Comparison of ENCODE assay signal across 1 cellular context in genomic region chr2:206435738-206436137, GRCh38.
TF ChIP-seq lines count a peak whose summit lies in the region.

No MANE protein-coding gene starts in this region.

TF ChIP-seq in HepG2, 621 proteins besides CTCF, POLR2A, EP300 and RAD21 (continued from another document and continues in another):
- TF ChIP-seq, protein P1, sequence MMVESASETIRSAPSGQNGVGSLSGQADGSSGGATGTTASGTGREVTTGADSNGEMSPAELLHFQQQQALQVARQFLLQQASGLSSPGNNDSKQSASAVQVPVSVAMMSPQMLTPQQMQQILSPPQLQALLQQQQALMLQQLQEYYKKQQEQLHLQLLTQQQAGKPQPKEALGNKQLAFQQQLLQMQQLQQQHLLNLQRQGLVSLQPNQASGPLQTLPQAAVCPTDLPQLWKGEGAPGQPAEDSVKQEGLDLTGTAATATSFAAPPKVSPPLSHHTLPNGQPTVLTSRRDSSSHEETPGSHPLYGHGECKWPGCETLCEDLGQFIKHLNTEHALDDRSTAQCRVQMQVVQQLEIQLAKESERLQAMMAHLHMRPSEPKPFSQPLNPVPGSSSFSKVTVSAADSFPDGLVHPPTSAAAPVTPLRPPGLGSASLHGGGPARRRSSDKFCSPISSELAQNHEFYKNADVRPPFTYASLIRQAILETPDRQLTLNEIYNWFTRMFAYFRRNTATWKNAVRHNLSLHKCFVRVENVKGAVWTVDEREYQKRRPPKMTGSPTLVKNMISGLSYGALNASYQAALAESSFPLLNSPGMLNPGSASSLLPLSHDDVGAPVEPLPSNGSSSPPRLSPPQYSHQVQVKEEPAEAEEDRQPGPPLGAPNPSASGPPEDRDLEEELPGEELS (CRISPR knock-in tag; IDR thresholded peaks at IDR 0.05) = no peak
- TF ChIP-seq HNRNPLL (IDR thresholded peaks at IDR 0.05; ENCODE audit: low read depth, low read length, poor library complexity, severe bottlenecking) (no peak), PCBP2 (optimal IDR thresholded peaks at IDR 0.05; ENCODE audit: low read depth, low read length, poor library complexity, severe bottlenecking) (no peak), MYPOP (CRISPR knock-in tag; IDR thresholded peaks at IDR 0.05) (no peak), ZNF292 (CRISPR knock-in tag; IDR thresholded peaks at IDR 0.05; ENCODE audit: borderline replicate concordance, low read depth) (no peak), ZBTB21 (CRISPR knock-in tag; IDR thresholded peaks at IDR 0.05) (no peak), FOXA3 (CRISPR knock-in tag; IDR thresholded peaks at IDR 0.05) (peak; percentile 34; the same call in 1 of the 2 replicates), GATA4 (IDR thresholded peaks at IDR 0.05; ENCODE audit: borderline replicate concordance, low read depth) (no peak; the same call in 1 of the 2 replicates), SOX6 (IDR thresholded peaks at IDR 0.05) (no peak), SOX6 (CRISPR knock-in tag; IDR thresholded peaks at IDR 0.05) (peak; percentile 82), NRL (CRISPR knock-in tag; IDR thresholded peaks at IDR 0.05; ENCODE audit: borderline replicate concordance) (no peak), EHMT2 (IDR thresholded peaks at IDR 0.05; ENCODE audit: borderline replicate concordance, low read depth, low read length) (no peak), NR1H2 (CRISPR knock-in tag; IDR thresholded peaks at IDR 0.05; ENCODE audit: borderline replicate concordance, low read depth) (no peak), SIX1 (CRISPR knock-in tag; IDR thresholded peaks at IDR 0.05; ENCODE audit: borderline replicate concordance) (no peak), JDP2 (CRISPR knock-in tag; IDR thresholded peaks at IDR 0.05; ENCODE audit: borderline replicate concordance) (no peak), ZBTB44 (CRISPR knock-in tag; IDR thresholded peaks at IDR 0.05) (no peak), THYN1 (CRISPR knock-in tag; IDR thresholded peaks at IDR 0.05; ENCODE audit: borderline replicate concordance, low read depth) (no peak), GATAD2A (CRISPR knock-in tag; IDR thresholded peaks at IDR 0.05) (peak; percentile 40; the same call in 1 of the 2 replicates), HNF4A (CRISPR knock-in tag; IDR thresholded peaks at IDR 0.05) (peak; percentile 69), HNF4G (IDR thresholded peaks at IDR 0.05; ENCODE audit: borderline replicate concordance, low read depth, low read length) (no peak), HNF4G (CRISPR knock-in tag; IDR thresholded peaks at IDR 0.05; ENCODE audit: borderline replicate concordance, low read depth) (no peak), ZBTB38 (CRISPR knock-in tag; IDR thresholded peaks at IDR 0.05) (no peak), SALL2 (CRISPR knock-in tag; IDR thresholded peaks at IDR 0.05) (0 out of 2 replicates have a peak, but pooled peaks have one; percentile 27), HDAC2 (CRISPR knock-in tag; IDR thresholded peaks at IDR 0.05) (no peak), FOXK1 (CRISPR knock-in tag; IDR thresholded peaks at IDR 0.05; ENCODE audit: borderline replicate concordance, low read depth) (peak; percentile 42; the same call in 1 of the 2 replicates), TCF12 (IDR thresholded peaks at IDR 0.05) (no peak), TCF12 (CRISPR knock-in tag; IDR thresholded peaks at IDR 0.05) (no peak), U2AF2 (IDR thresholded peaks at IDR 0.05; ENCODE audit: low read depth, low read length) (no peak), DBP (CRISPR knock-in tag; IDR thresholded peaks at IDR 0.05; ENCODE audit: not compliant biosample characterization) (no peak), PTBP1 (IDR thresholded peaks at IDR 0.05; ENCODE audit: low read depth, low read length, poor library complexity, severe bottlenecking) (no peak), KAT2B (IDR thresholded peaks at IDR 0.05; ENCODE audit: borderline replicate concordance, low read depth, low read length) (no peak), ZNF629 (CRISPR knock-in tag; conservative IDR thresholded peaks at IDR 0.05) (no peak), SMARCC2 (IDR thresholded peaks at IDR 0.05) (no peak), ZNF709 (CRISPR knock-in tag; IDR thresholded peaks at IDR 0.05) (no peak), HHEX (CRISPR knock-in tag; IDR thresholded peaks at IDR 0.05) (no peak), PRMT3 (CRISPR knock-in tag; IDR thresholded peaks at IDR 0.05; ENCODE audit: borderline replicate concordance, low read depth) (no peak), ZMYM2 (CRISPR knock-in tag; IDR thresholded peaks at IDR 0.05) (no peak), ZNF253 (CRISPR knock-in tag; IDR thresholded peaks at IDR 0.05; ENCODE audit: borderline replicate concordance) (no peak), CSRNP2 (CRISPR knock-in tag; conservative IDR thresholded peaks at IDR 0.05; ENCODE audit: low read depth) (no peak), SMAD1 (CRISPR knock-in tag; IDR thresholded peaks at IDR 0.05; ENCODE audit: borderline replicate concordance, low read depth) (no peak), ZNF329 (CRISPR knock-in tag; IDR thresholded peaks at IDR 0.05; ENCODE audit: low read depth) (no peak), GTF3A (CRISPR knock-in tag; conservative IDR thresholded peaks at IDR 0.05) (no peak), ZNF235 (CRISPR knock-in tag; IDR thresholded peaks at IDR 0.05; ENCODE audit: borderline replicate concordance) (no peak), MBNL3 (CRISPR knock-in tag; conservative IDR thresholded peaks at IDR 0.05) (no peak), CHCHD3 (CRISPR knock-in tag; IDR thresholded peaks at IDR 0.05) (no peak), ZNF703 (CRISPR knock-in tag; IDR thresholded peaks at IDR 0.05; ENCODE audit: borderline replicate concordance) (no peak), DR1 (CRISPR knock-in tag; IDR thresholded peaks at IDR 0.05) (no peak)
- TF ChIP-seq, protein P2, sequence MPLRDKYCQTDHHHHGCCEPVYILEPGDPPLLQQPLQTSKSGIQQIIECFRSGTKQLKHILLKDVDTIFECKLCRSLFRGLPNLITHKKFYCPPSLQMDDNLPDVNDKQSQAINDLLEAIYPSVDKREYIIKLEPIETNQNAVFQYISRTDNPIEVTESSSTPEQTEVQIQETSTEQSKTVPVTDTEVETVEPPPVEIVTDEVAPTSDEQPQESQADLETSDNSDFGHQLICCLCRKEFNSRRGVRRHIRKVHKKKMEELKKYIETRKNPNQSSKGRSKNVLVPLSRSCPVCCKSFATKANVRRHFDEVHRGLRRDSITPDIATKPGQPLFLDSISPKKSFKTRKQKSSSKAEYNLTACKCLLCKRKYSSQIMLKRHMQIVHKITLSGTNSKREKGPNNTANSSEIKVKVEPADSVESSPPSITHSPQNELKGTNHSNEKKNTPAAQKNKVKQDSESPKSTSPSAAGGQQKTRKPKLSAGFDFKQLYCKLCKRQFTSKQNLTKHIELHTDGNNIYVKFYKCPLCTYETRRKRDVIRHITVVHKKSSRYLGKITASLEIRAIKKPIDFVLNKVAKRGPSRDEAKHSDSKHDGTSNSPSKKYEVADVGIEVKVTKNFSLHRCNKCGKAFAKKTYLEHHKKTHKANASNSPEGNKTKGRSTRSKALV (CRISPR knock-in tag; IDR thresholded peaks at IDR 0.05) = no peak; the same call in 1 of the 2 replicates
- TF ChIP-seq, protein P3, sequence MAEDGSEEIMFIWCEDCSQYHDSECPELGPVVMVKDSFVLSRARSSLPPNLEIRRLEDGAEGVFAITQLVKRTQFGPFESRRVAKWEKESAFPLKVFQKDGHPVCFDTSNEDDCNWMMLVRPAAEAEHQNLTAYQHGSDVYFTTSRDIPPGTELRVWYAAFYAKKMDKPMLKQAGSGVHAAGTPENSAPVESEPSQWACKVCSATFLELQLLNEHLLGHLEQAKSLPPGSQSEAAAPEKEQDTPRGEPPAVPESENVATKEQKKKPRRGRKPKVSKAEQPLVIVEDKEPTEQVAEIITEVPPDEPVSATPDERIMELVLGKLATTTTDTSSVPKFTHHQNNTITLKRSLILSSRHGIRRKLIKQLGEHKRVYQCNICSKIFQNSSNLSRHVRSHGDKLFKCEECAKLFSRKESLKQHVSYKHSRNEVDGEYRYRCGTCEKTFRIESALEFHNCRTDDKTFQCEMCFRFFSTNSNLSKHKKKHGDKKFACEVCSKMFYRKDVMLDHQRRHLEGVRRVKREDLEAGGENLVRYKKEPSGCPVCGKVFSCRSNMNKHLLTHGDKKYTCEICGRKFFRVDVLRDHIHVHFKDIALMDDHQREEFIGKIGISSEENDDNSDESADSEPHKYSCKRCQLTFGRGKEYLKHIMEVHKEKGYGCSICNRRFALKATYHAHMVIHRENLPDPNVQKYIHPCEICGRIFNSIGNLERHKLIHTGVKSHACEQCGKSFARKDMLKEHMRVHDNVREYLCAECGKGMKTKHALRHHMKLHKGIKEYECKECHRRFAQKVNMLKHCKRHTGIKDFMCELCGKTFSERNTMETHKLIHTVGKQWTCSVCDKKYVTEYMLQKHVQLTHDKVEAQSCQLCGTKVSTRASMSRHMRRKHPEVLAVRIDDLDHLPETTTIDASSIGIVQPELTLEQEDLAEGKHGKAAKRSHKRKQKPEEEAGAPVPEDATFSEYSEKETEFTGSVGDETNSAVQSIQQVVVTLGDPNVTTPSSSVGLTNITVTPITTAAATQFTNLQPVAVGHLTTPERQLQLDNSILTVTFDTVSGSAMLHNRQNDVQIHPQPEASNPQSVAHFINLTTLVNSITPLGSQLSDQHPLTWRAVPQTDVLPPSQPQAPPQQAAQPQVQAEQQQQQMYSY (CRISPR knock-in tag; IDR thresholded peaks at IDR 0.05) = peak; percentile 78; the same call in 1 of the 2 replicates
- TF ChIP-seq, protein P4, sequence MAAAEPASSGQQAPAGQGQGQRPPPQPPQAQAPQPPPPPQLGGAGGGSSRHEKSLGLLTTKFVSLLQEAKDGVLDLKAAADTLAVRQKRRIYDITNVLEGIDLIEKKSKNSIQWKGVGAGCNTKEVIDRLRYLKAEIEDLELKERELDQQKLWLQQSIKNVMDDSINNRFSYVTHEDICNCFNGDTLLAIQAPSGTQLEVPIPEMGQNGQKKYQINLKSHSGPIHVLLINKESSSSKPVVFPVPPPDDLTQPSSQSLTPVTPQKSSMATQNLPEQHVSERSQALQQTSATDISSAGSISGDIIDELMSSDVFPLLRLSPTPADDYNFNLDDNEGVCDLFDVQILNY (CRISPR knock-in tag; conservative IDR thresholded peaks at IDR 0.05) = no peak
- TF ChIP-seq, protein P5, sequence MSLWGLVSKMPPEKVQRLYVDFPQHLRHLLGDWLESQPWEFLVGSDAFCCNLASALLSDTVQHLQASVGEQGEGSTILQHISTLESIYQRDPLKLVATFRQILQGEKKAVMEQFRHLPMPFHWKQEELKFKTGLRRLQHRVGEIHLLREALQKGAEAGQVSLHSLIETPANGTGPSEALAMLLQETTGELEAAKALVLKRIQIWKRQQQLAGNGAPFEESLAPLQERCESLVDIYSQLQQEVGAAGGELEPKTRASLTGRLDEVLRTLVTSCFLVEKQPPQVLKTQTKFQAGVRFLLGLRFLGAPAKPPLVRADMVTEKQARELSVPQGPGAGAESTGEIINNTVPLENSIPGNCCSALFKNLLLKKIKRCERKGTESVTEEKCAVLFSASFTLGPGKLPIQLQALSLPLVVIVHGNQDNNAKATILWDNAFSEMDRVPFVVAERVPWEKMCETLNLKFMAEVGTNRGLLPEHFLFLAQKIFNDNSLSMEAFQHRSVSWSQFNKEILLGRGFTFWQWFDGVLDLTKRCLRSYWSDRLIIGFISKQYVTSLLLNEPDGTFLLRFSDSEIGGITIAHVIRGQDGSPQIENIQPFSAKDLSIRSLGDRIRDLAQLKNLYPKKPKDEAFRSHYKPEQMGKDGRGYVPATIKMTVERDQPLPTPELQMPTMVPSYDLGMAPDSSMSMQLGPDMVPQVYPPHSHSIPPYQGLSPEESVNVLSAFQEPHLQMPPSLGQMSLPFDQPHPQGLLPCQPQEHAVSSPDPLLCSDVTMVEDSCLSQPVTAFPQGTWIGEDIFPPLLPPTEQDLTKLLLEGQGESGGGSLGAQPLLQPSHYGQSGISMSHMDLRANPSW (CRISPR knock-in tag; IDR thresholded peaks at IDR 0.05; ENCODE audit: borderline replicate concordance) = no peak
- TF ChIP-seq, protein P6, sequence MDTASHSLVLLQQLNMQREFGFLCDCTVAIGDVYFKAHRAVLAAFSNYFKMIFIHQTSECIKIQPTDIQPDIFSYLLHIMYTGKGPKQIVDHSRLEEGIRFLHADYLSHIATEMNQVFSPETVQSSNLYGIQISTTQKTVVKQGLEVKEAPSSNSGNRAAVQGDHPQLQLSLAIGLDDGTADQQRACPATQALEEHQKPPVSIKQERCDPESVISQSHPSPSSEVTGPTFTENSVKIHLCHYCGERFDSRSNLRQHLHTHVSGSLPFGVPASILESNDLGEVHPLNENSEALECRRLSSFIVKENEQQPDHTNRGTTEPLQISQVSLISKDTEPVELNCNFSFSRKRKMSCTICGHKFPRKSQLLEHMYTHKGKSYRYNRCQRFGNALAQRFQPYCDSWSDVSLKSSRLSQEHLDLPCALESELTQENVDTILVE (CRISPR knock-in tag; IDR thresholded peaks at IDR 0.05) = no peak
